Comparison of ENCODE assay signal across 1 cellular context in genomic region chr10:104243009-104243408, GRCh38.
TF ChIP-seq lines count a peak whose summit lies in the region.
"Not testable (repeated sequence)": the region's sequence is repeated elsewhere in the genome, so short reads cannot be mapped to it uniquely, and the experiment has no call there.

No MANE protein-coding gene starts in this region.

TF ChIP-seq in HepG2, 621 proteins besides CTCF, POLR2A, EP300 and RAD21:
- TF ChIP-seq ZNF644 (CRISPR knock-in tag; IDR thresholded peaks at IDR 0.05; ENCODE audit: low read depth), result peak; percentile 34; the same call in 1 of the 2 replicates
- TF ChIP-seq UBTF (CRISPR knock-in tag; IDR thresholded peaks at IDR 0.05), result peak; percentile 27; the same call in 1 of the 2 replicates
- not testable (repeated sequence) for TF ChIP-seq FOXA1, NR2F6, SOX13, SOX6 (IDR thresholded peaks at IDR 0.05)
- peak; percentile 35; the same call in 1 of the 2 replicates for TF ChIP-seq FOXA1 (CRISPR knock-in tag; IDR thresholded peaks at IDR 0.05)
- TF ChIP-seq NR2F6 (CRISPR knock-in tag; IDR thresholded peaks at IDR 0.05), result 0 out of 2 replicates have a peak, but pooled peaks have one; percentile 18
- TF ChIP-seq, protein P1, sequence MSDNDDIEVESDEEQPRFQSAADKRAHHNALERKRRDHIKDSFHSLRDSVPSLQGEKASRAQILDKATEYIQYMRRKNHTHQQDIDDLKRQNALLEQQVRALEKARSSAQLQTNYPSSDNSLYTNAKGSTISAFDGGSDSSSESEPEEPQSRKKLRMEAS (IDR thresholded peaks at IDR 0.05), result peak; percentile 34; the same call in 1 of the 2 replicates
- 0 out of 2 replicates have a peak, but pooled peaks have one; percentile 6 for TF ChIP-seq NCOR1 (IDR thresholded peaks at IDR 0.05; ENCODE audit: borderline replicate concordance, low read length)
- TF ChIP-seq, protein P2, sequence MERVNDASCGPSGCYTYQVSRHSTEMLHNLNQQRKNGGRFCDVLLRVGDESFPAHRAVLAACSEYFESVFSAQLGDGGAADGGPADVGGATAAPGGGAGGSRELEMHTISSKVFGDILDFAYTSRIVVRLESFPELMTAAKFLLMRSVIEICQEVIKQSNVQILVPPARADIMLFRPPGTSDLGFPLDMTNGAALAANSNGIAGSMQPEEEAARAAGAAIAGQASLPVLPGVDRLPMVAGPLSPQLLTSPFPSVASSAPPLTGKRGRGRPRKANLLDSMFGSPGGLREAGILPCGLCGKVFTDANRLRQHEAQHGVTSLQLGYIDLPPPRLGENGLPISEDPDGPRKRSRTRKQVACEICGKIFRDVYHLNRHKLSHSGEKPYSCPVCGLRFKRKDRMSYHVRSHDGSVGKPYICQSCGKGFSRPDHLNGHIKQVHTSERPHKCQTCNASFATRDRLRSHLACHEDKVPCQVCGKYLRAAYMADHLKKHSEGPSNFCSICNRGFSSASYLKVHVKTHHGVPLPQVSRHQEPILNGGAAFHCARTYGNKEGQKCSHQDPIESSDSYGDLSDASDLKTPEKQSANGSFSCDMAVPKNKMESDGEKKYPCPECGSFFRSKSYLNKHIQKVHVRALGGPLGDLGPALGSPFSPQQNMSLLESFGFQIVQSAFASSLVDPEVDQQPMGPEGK (CRISPR knock-in tag; IDR thresholded peaks at IDR 0.05), result peak; percentile 39; the same call in 1 of the 2 replicates
- TF ChIP-seq TFE3 (CRISPR knock-in tag; IDR thresholded peaks at IDR 0.05), result 0 out of 2 replicates have a peak, but pooled peaks have one; percentile 38
- peak; percentile 65 for TF ChIP-seq ARID5B (CRISPR knock-in tag; IDR thresholded peaks at IDR 0.05)
- TF ChIP-seq, protein P3, sequence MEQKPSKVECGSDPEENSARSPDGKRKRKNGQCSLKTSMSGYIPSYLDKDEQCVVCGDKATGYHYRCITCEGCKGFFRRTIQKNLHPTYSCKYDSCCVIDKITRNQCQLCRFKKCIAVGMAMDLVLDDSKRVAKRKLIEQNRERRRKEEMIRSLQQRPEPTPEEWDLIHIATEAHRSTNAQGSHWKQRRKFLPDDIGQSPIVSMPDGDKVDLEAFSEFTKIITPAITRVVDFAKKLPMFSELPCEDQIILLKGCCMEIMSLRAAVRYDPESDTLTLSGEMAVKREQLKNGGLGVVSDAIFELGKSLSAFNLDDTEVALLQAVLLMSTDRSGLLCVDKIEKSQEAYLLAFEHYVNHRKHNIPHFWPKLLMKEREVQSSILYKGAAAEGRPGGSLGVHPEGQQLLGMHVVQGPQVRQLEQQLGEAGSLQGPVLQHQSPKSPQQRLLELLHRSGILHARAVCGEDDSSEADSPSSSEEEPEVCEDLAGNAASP (CRISPR knock-in tag; IDR thresholded peaks at IDR 0.05; ENCODE audit: borderline replicate concordance), result peak; percentile 65; the same call in 1 of the 2 replicates
- peak; percentile 24; the same call in 1 of the 2 replicates for TF ChIP-seq RARA (CRISPR knock-in tag; IDR thresholded peaks at IDR 0.05)
- TF ChIP-seq, protein P4, sequence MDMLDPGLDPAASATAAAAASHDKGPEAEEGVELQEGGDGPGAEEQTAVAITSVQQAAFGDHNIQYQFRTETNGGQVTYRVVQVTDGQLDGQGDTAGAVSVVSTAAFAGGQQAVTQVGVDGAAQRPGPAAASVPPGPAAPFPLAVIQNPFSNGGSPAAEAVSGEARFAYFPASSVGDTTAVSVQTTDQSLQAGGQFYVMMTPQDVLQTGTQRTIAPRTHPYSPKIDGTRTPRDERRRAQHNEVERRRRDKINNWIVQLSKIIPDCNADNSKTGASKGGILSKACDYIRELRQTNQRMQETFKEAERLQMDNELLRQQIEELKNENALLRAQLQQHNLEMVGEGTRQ (IDR thresholded peaks at IDR 0.05; ENCODE audit: low read depth, low read length), result not testable (repeated sequence)
- TF ChIP-seq, protein P4 (CRISPR knock-in tag; IDR thresholded peaks at IDR 0.05; ENCODE audit: borderline replicate concordance), result 0 out of 2 replicates have a peak, but pooled peaks have one; percentile 40
- peak; percentile 43 for TF ChIP-seq SAP130 (CRISPR knock-in tag; IDR thresholded peaks at IDR 0.05; ENCODE audit: low read depth)
- TF ChIP-seq DNMT3B (CRISPR knock-in tag; conservative IDR thresholded peaks at IDR 0.05), result peak; percentile 66; the same call in 1 of the 2 replicates
- TF ChIP-seq CEBPG (CRISPR knock-in tag; IDR thresholded peaks at IDR 0.05), result peak; percentile 45
- TF ChIP-seq SOX13 (CRISPR knock-in tag; conservative IDR thresholded peaks at IDR 0.05 in 1 of 2, IDR thresholded peaks at IDR 0.05 in 1 of 2), result peak in 1 of 2 experiments; percentile 61; a peak in 2 of 4 replicates
- peak; percentile 64 for TF ChIP-seq SOX6 (CRISPR knock-in tag; IDR thresholded peaks at IDR 0.05)
- TF ChIP-seq TGIF2 (CRISPR knock-in tag; IDR thresholded peaks at IDR 0.05), result 0 out of 2 replicates have a peak, but pooled peaks have one; percentile 59
- peak; percentile 20; the same call in 1 of the 2 replicates for TF ChIP-seq HMG20A (CRISPR knock-in tag; IDR thresholded peaks at IDR 0.05; ENCODE audit: borderline replicate concordance)
- TF ChIP-seq GATAD2A (CRISPR knock-in tag; IDR thresholded peaks at IDR 0.05), result peak; percentile 61
- TF ChIP-seq RXRA (CRISPR knock-in tag; IDR thresholded peaks at IDR 0.05), result peak; percentile 69; the same call in 1 of the 2 replicates
- peak; percentile 60; the same call in 1 of the 2 replicates for TF ChIP-seq SOX5 (CRISPR knock-in tag; IDR thresholded peaks at IDR 0.05; ENCODE audit: borderline replicate concordance)
- peak; percentile 18; the same call in 1 of the 2 replicates for TF ChIP-seq TCF7 (IDR thresholded peaks at IDR 0.05; ENCODE audit: low read depth)
- peak; percentile 21; the same call in 1 of the 2 replicates for TF ChIP-seq FOXA3 (CRISPR knock-in tag; IDR thresholded peaks at IDR 0.05)
- TF ChIP-seq NCOA2 (CRISPR knock-in tag; IDR thresholded peaks at IDR 0.05), result peak; percentile 62; the same call in 1 of the 2 replicates
- TF ChIP-seq ZNF746 (CRISPR knock-in tag; IDR thresholded peaks at IDR 0.05), result peak; percentile 57; the same call in 1 of the 2 replicates
- 0 out of 2 replicates have a peak, but pooled peaks have one; percentile 46 for TF ChIP-seq RCOR2 (CRISPR knock-in tag; IDR thresholded peaks at IDR 0.05)
- 0 out of 2 replicates have a peak, but pooled peaks have one; percentile 25 for TF ChIP-seq CCDC6 (CRISPR knock-in tag; IDR thresholded peaks at IDR 0.05)
TF ChIP-seq in HepG2: peak in this region for 28; not testable (repeated sequence) for 593.
